ENCODE assay signal across 24 cellular contexts in the genomic region with DNA sequence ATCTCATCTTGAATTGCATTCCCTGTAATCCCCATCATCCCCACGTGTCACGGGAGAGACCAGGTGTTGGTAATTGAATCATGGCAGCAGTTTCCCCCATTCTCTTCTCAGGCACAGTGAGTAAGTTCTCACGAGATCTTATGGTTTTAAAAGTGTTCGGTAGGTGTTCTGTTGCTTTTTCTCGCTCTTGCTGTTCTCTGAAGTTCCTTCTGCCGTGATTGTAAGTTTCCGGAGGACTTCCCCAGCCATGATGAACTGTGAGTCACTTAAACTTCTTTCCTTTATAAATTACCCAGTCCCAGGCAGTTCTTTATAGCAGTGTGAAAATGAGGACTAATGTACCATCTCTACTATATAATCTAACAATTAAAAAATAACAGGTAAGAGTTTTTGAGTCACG.
"Had no signal": no experiment of that assay in that cellular context is flagged by ENCODE, and none has a peak within 500 bp of the region (broad histone marks: within the 10 kb centered on the region; RNA-seq: fewer than 3 reads in every experiment).

No MANE protein-coding gene starts in this region.

- H3K9me3 Mint-ChIP-seq: neural crest cell had no signal

- H3K4me3 Mint-ChIP-seq: dendritic cell treated with granulocyte-macrophage colony-stimulating factor and Interleukin-4, amounts not matched to agents 40 ng/mL and 50 ng/mL, for 4 days; naive B cell; natural killer cell treated with Interleukin-12 subunit alpha and Interleukin-12 subunit beta and Interleukin-15 and Interleukin-18, amount 100 ng/mL, for 72 hours; neural crest cell; stimulated activated effector memory CD8-positive, alpha-beta T cell treated with anti-CD3 and anti-CD28 coated beads, Interleukin-12 subunit alpha, Interleukin-12 subunit beta, amount 100 ng/mL, for 72 hours had no signal

- H3K36me3 ChIP-seq: colonic mucosa, esophagus squamous epithelium, lower lobe of right lung, prostate gland, right atrium auricular region, stomach, thyroid gland, vagina had no signal

- DNase-seq: colonic mucosa; effector memory CD4-positive, alpha-beta T cell; erythroblast; esophagus squamous epithelium; foreskin melanocyte; head of caudate nucleus; left ventricle myocardium superior; lower lobe of right lung; naive B cell; stimulated activated CD4-positive, alpha-beta T cell treated with anti-CD3 and anti-CD28 coated beads, Interleukin-2, amount 100 ng/mL, for 24 hours; stimulated activated CD4-positive, alpha-beta T cell treated with anti-CD3 and anti-CD28 coated beads, Interleukin-4, amount 100 ng/mL, for 24 hours; stimulated activated naive CD4-positive, alpha-beta T cell treated with Interleukin-2 at 50 U/mL for 16 hours; stomach; thyroid gland; trophoblast cell had no signal

- H3K4me3 ChIP-seq: colonic mucosa, esophagus squamous epithelium, lower lobe of right lung, prostate gland, right atrium auricular region, stomach, thyroid gland, vagina had no signal

- H3K27ac Mint-ChIP-seq: dendritic cell treated with granulocyte-macrophage colony-stimulating factor and Interleukin-4, amounts not matched to agents 40 ng/mL and 50 ng/mL, for 4 days; naive B cell; natural killer cell treated with Interleukin-12 subunit alpha and Interleukin-12 subunit beta and Interleukin-15 and Interleukin-18, amount 100 ng/mL, for 72 hours; stimulated activated effector memory CD8-positive, alpha-beta T cell treated with anti-CD3 and anti-CD28 coated beads, Interleukin-12 subunit alpha, Interleukin-12 subunit beta, amount 100 ng/mL, for 72 hours had no signal

- H3K4me1 Mint-ChIP-seq: naive B cell; neural crest cell; stimulated activated effector memory CD8-positive, alpha-beta T cell treated with anti-CD3 and anti-CD28 coated beads, Interleukin-12 subunit alpha, Interleukin-12 subunit beta, amount 100 ng/mL, for 72 hours had no signal

- H3K27me3 Mint-ChIP-seq: dendritic cell treated with granulocyte-macrophage colony-stimulating factor and Interleukin-4, amounts not matched to agents 40 ng/mL and 50 ng/mL, for 4 days; naive B cell; natural killer cell treated with Interleukin-12 subunit alpha and Interleukin-12 subunit beta and Interleukin-15 and Interleukin-18, amount 100 ng/mL, for 72 hours had no signal

- FAIRE-seq: keratinocyte had no signal

- H3K4me1 ChIP-seq: colonic mucosa, esophagus squamous epithelium, lower lobe of right lung, prostate gland, right atrium auricular region, stomach, thyroid gland, vagina had no signal

- H3K27me3 ChIP-seq: colonic mucosa, esophagus squamous epithelium, right atrium auricular region, stomach, thyroid gland, vagina had no signal

- ATAC-seq: left ventricle myocardium superior; lower lobe of right lung; natural killer cell treated with Interleukin-12 subunit alpha and Interleukin-12 subunit beta and Interleukin-15 and Interleukin-18, amount 100 ng/mL, for 72 hours; sciatic nerve; stimulated activated effector memory CD8-positive, alpha-beta T cell treated with anti-CD3 and anti-CD28 coated beads, Interleukin-12 subunit alpha, Interleukin-12 subunit beta, amount 100 ng/mL, for 72 hours had no signal

- H3K9me3 ChIP-seq: colonic mucosa, esophagus squamous epithelium, lower lobe of right lung, prostate gland, right atrium auricular region, thyroid gland, vagina had no signal

- H3K36me3 Mint-ChIP-seq: naive B cell; natural killer cell treated with Interleukin-12 subunit alpha and Interleukin-12 subunit beta and Interleukin-15 and Interleukin-18, amount 100 ng/mL, for 72 hours; stimulated activated effector memory CD8-positive, alpha-beta T cell treated with anti-CD3 and anti-CD28 coated beads, Interleukin-12 subunit alpha, Interleukin-12 subunit beta, amount 100 ng/mL, for 72 hours had no signal

- H3K27ac ChIP-seq: colonic mucosa, esophagus squamous epithelium, lower lobe of right lung, prostate gland, right atrium auricular region, stomach, thyroid gland, vagina had no signal
